In genomic region chr15:68195336-68196112, GRCh38 we compare ENCODE assay signal across 12 cellular contexts. TPM values are rescaled to one million over a fixed set of nuclear protein-coding genes. Genes with fewer than 3 reads are reported as not detected.
DNase-seq lines count a peak whose midpoint lies in the region; ATAC-seq and TF ChIP-seq lines count a peak whose summit lies in the region.
"Had no signal": no experiment of that assay in that cellular context is flagged by ENCODE, and none has a peak within 500 bp of the region (broad histone marks: within the 10 kb centered on the region; RNA-seq: fewer than 3 reads in every experiment).

No MANE protein-coding gene starts in this region.

- DNase-seq in HFFc6, result no peak
- peak in 1 of 2 donors; percentile 34 for DNase-seq in breast epithelium (ENCODE audit: low spot score in 2 of 2)
- no peak for DNase-seq in naive thymus-derived CD4-positive, alpha-beta T cell
- no peak for DNase-seq in NCI-H1417 (lab: John Stamatoyannopoulos, UW)
- no peak for DNase-seq in NCI-H128 (lab: John Stamatoyannopoulos, UW; ENCODE audit: unreplicated experiment)
- no peak for DNase-seq in HuH-7.5 (ENCODE audit: low spot score)
- no peak for DNase-seq in activated CD4-positive, alpha-beta T cell treated with anti-CD3 and anti-CD28 coated beads for 4 hours
- DNase-seq: activated CD4-positive, alpha-beta T cell treated with anti-CD3 and anti-CD28 coated beads, Interleukin-2, amount 10 ng/mL, durations not matched to agents 24 days and 14 days; BE2C; GOT3; stimulated activated CD4-positive, alpha-beta T cell treated with anti-CD3 and anti-CD28 coated beads, Interleukin-2, amount 100 ng/mL, for 24 hours had no signal

- POLR2A ChIA-PET in naive thymus-derived CD4-positive, alpha-beta T cell (lab: Charles Lee), result interaction anchor here (0.7 to 0.8 kb wide), 2 partner anchors 9 to 25 kb away, joined by 3 read pairs; no protein-coding TSS in a partner anchor

- CTCF ChIA-PET in naive thymus-derived CD4-positive, alpha-beta T cell (lab: Charles Lee), result interaction anchor here (0.7 kb wide), 1 partner anchor 11 kb away, joined by 3 read pairs; no protein-coding TSS in a partner anchor

- no peaks in the 10 kb centered on the region for H3K9me3 ChIP-seq in BLaER1
- H3K9me3 ChIP-seq in breast epithelium, result no peaks in the 10 kb centered on the region
- H3K9me3 ChIP-seq in naive thymus-derived CD4-positive, alpha-beta T cell (ENCODE audit: control insufficient read depth in 2 of 3, low read length in 3 of 3), result no peaks in the 10 kb centered on the region
- H3K9me3 ChIP-seq: BE2C had no signal

- H3K27ac ChIP-seq in BLaER1, result 0 out of 2 replicates have a peak overlapping the region, but pooled peaks have one; percentile 10
- peak overlapping the region; percentile 60 to 64 for H3K27ac ChIP-seq in breast epithelium
- H3K27ac ChIP-seq in naive thymus-derived CD4-positive, alpha-beta T cell (ENCODE audit: low read depth, low read length), result no peak overlapping the region

- H3K4me3 ChIP-seq in BLaER1, result no peak overlapping the region
- no peak overlapping the region for H3K4me3 ChIP-seq in breast epithelium
- no peak overlapping the region for H3K4me3 ChIP-seq in naive thymus-derived CD4-positive, alpha-beta T cell (ENCODE audit: low read length)

- no peaks in the 10 kb centered on the region for H3K4me1 Mint-ChIP-seq in HFFc6 (ENCODE audit: low read depth)
- peaks cover 0 to 8% (median under 1%) of the 10 kb centered on the region in 7 donors for H3K4me1 Mint-ChIP-seq in naive thymus-derived CD4-positive, alpha-beta T cell
- H3K4me1 Mint-ChIP-seq: activated CD4-positive, alpha-beta T cell treated with anti-CD3 and anti-CD28 coated beads, Interleukin-2, amount 10 ng/mL, durations not matched to agents 24 days and 14 days had no signal

- no peak for ATAC-seq in naive thymus-derived CD4-positive, alpha-beta T cell

- intact Hi-C loops in breast epithelium (cut with DNase I; ENCODE audit: low total_unique reads), result no loop called here
- intact Hi-C loops in naive thymus-derived CD4-positive, alpha-beta T cell (cut with micrococcal nuclease), result no loop called here

- no peak overlapping the region for H3K4me2 ChIP-seq in BLaER1

- H3K36me3 ChIP-seq in BLaER1, result peaks cover 79% of the 10 kb centered on the region
- H3K36me3 ChIP-seq in breast epithelium, result no peaks in the 10 kb centered on the region
- H3K36me3 ChIP-seq in naive thymus-derived CD4-positive, alpha-beta T cell (ENCODE audit: control insufficient read depth in 2 of 3, insufficient read depth in 3 of 3, low read length in 3 of 3), result peaks cover 0 to 21% (median 0%) of the 10 kb centered on the region in 3 experiments

- peak overlapping the region; percentile 19; the same call in 1 of the 2 replicates for H3K27ac Mint-ChIP-seq in HFFc6
- peak overlapping the region in 7 of 9 donors; percentile 2 to 66 (median 35) for H3K27ac Mint-ChIP-seq in naive thymus-derived CD4-positive, alpha-beta T cell
- H3K27ac Mint-ChIP-seq: activated CD4-positive, alpha-beta T cell treated with anti-CD3 and anti-CD28 coated beads, Interleukin-2, amount 10 ng/mL, durations not matched to agents 24 days and 14 days had no signal

- no peaks in the 10 kb centered on the region for H3K27me3 ChIP-seq in BLaER1
- H3K27me3 ChIP-seq in breast epithelium, result no peaks in the 10 kb centered on the region
- no peaks in the 10 kb centered on the region for H3K27me3 ChIP-seq in naive thymus-derived CD4-positive, alpha-beta T cell (ENCODE audit: control insufficient read depth in 2 of 2, insufficient read depth in 2 of 2, low read length in 2 of 2)
- H3K27me3 ChIP-seq: BE2C had no signal

- H3K4me1 ChIP-seq in BLaER1 (peaks cover 15% of the 10 kb centered on the region), breast epithelium (no peaks in the 10 kb centered on the region)
- no peaks in the 10 kb centered on the region for H3K4me1 ChIP-seq in naive thymus-derived CD4-positive, alpha-beta T cell (ENCODE audit: control insufficient read depth in 2 of 2, insufficient read depth in 2 of 2, low read length in 2 of 2)

- no peaks in the 10 kb centered on the region for H3K9me3 Mint-ChIP-seq in HFFc6
- H3K9me3 Mint-ChIP-seq in naive thymus-derived CD4-positive, alpha-beta T cell, result no peaks in the 10 kb centered on the region
- H3K9me3 Mint-ChIP-seq: activated CD4-positive, alpha-beta T cell treated with anti-CD3 and anti-CD28 coated beads, Interleukin-2, amount 10 ng/mL, durations not matched to agents 24 days and 14 days had no signal

- H3K9ac ChIP-seq in BLaER1, result no peak overlapping the region

- peaks cover 26% of the 10 kb centered on the region for H3K36me3 Mint-ChIP-seq in HFFc6 (ENCODE audit: low read depth)
- peaks cover 0 to 17% (median 5%) of the 10 kb centered on the region in 5 donors for H3K36me3 Mint-ChIP-seq in naive thymus-derived CD4-positive, alpha-beta T cell

- peaks cover 34% of the 10 kb centered on the region for H4K20me1 ChIP-seq in BLaER1

- no peak overlapping the region for H3K4me3 Mint-ChIP-seq in HFFc6
- H3K4me3 Mint-ChIP-seq in naive thymus-derived CD4-positive, alpha-beta T cell, result no peak overlapping the region
- H3K4me3 Mint-ChIP-seq: activated CD4-positive, alpha-beta T cell treated with anti-CD3 and anti-CD28 coated beads, Interleukin-2, amount 10 ng/mL, durations not matched to agents 24 days and 14 days had no signal

- peaks cover 4% of the 10 kb centered on the region; the same call in 1 of the 2 replicates for H3K27me3 Mint-ChIP-seq in HFFc6 (ENCODE audit: insufficient read depth)
- no peaks in the 10 kb centered on the region for H3K27me3 Mint-ChIP-seq in naive thymus-derived CD4-positive, alpha-beta T cell
- H3K27me3 Mint-ChIP-seq: activated CD4-positive, alpha-beta T cell treated with anti-CD3 and anti-CD28 coated beads, Interleukin-2, amount 10 ng/mL, durations not matched to agents 24 days and 14 days had no signal

- no peak for TF ChIP-seq CTCF in HFFc6 (IDR thresholded peaks at IDR 0.05)
- no peak for TF ChIP-seq CTCF in breast epithelium (IDR thresholded peaks at IDR 0.05)

- no peak for TF ChIP-seq POLR2A in breast epithelium (IDR thresholded peaks at IDR 0.05)

RNA-seq across cellular contexts. Expression of gene CALML4, which starts 9.6 kb away (rescaled TPM):
- total RNA-seq in HFFc6 (2021; fragmentation: NEBNext Ultra II Directional; extraction: Animal tissue kit (Norgen Biotek cat#: 25700)), result 1 to 10 TPM in 3 of 6 experiments, under 1 TPM in 3; 0.40 to 1.9 (median 0.87) TPM
- total RNA-seq in breast epithelium, result 1 to 10 TPM; 5.3 to 7.9 (median 6.0) TPM
- total RNA-seq in naive thymus-derived CD4-positive, alpha-beta T cell, result 10 to 100 TPM in 1 of 5 experiments, 1 to 10 TPM in 4; 2.5 to 14.6 (median 3.9) TPM
- under 1 TPM; 0.13 to 0.29 TPM for polyA plus RNA-seq in naive thymus-derived CD4-positive, alpha-beta T cell

RNA-seq across cellular contexts. Expression of gene CLN6, which starts 34.0 kb away (rescaled TPM):
- 10 to 100 TPM; 26.0 to 45.0 (median 37.1) TPM for total RNA-seq in HFFc6 (2021; fragmentation: NEBNext Ultra II Directional; extraction: Animal tissue kit (Norgen Biotek cat#: 25700))
- total RNA-seq in breast epithelium, result 10 to 100 TPM; 16.5 to 23.1 (median 18.4) TPM
- 10 to 100 TPM; 15.0 to 66.6 (median 19.0) TPM for total RNA-seq in naive thymus-derived CD4-positive, alpha-beta T cell
- 1 to 10 TPM; 2.8 to 3.9 TPM for polyA plus RNA-seq in naive thymus-derived CD4-positive, alpha-beta T cell
